22 cellular contexts compared by ENCODE assay signal in genomic region chr11:2789331-2789730, GRCh38.
DNase-seq lines count a peak whose midpoint lies in the region; ATAC-seq, FAIRE-seq and TF ChIP-seq lines count a peak whose summit lies in the region.
"Had no signal": no experiment of that assay in that cellular context is flagged by ENCODE, and none has a peak within 500 bp of the region (broad histone marks: within the 10 kb centered on the region; RNA-seq: fewer than 3 reads in every experiment).

No MANE protein-coding gene starts in this region.

- FAIRE-seq in small intestine (lab: Jason Lieb, UNC) = no peak
- FAIRE-seq: endothelial cell of umbilical vein, frontal cortex had no signal

- no peaks in the 10 kb centered on the region for H3K9me3 Mint-ChIP-seq in activated T-cell treated with anti-CD3 and anti-CD28 coated beads, Interleukin-2, amount 50 U/mL, for 4 hours

- H3K4me3 ChIP-seq in colonic mucosa (no peak overlapping the region), lower lobe of right lung (no peak overlapping the region), small intestine (ENCODE audit: low read depth in 1 of 2, low read length in 2 of 2) (no peak overlapping the region)
- H3K4me3 ChIP-seq: adrenal gland, PC-9, SK-N-MC had no signal

- 89 to 95% (median 91%) methylated on average over 18 of the region's 18 CpGs for WGBS in small intestine, 3 donors

- ATAC-seq in activated T-cell treated with anti-CD3 and anti-CD28 coated beads, Interleukin-2, amount 50 U/mL, for 4 hours = no peak
- ATAC-seq in lower lobe of right lung (no peak), HG02642 (IDR thresholded peaks at IDR 0.05; ENCODE audit: poor library complexity, unreplicated experiment) (no peak)
- ATAC-seq: stimulated activated memory B cell treated with anti-CD40 and anti-IgM and Interleukin-4, amounts not matched to agents 10 μg/mL and 1 μg/mL and 100 μg/mL, for 72 hours had no signal

- H3K9me3 ChIP-seq in colonic mucosa (no peaks in the 10 kb centered on the region), lower lobe of right lung (no peaks in the 10 kb centered on the region), small intestine (ENCODE audit: control insufficient read depth, low read depth) (no peaks in the 10 kb centered on the region)
- H3K9me3 ChIP-seq: adrenal gland had no signal

- H3K4me1 ChIP-seq in colonic mucosa = no peaks in the 10 kb centered on the region
- peaks cover 10% of the 10 kb centered on the region for H3K4me1 ChIP-seq in lower lobe of right lung
- H3K4me1 ChIP-seq in small intestine (ENCODE audit: control insufficient read depth in 2 of 2, insufficient read depth in 1 of 2, low read depth in 1 of 2, low read length in 1 of 2) = no peaks in the 10 kb centered on the region
- H3K4me1 ChIP-seq: adrenal gland had no signal

- no peaks in the 10 kb centered on the region for H3K27me3 Mint-ChIP-seq in activated T-cell treated with anti-CD3 and anti-CD28 coated beads, Interleukin-2, amount 50 U/mL, for 4 hours (ENCODE audit: low read depth)
- H3K27me3 Mint-ChIP-seq: stimulated activated memory B cell treated with anti-CD40 and anti-IgM and Interleukin-4, amounts not matched to agents 10 μg/mL and 1 μg/mL and 100 μg/mL, for 72 hours had no signal

- TF ChIP-seq CTCF in colonic mucosa (IDR thresholded peaks at IDR 0.05) = no peak
- no peak for TF ChIP-seq CTCF in lower lobe of right lung (IDR thresholded peaks at IDR 0.05)

- no peak overlapping the region for H3K4me3 Mint-ChIP-seq in activated T-cell treated with anti-CD3 and anti-CD28 coated beads, Interleukin-2, amount 50 U/mL, for 4 hours
- H3K4me3 Mint-ChIP-seq: stimulated activated memory B cell treated with anti-CD40 and anti-IgM and Interleukin-4, amounts not matched to agents 10 μg/mL and 1 μg/mL and 100 μg/mL, for 72 hours had no signal

- H3K27me3 ChIP-seq in colonic mucosa = no peaks in the 10 kb centered on the region
- H3K27me3 ChIP-seq in lower lobe of right lung (ENCODE audit: low read depth) = no peaks in the 10 kb centered on the region
- H3K27me3 ChIP-seq in small intestine (ENCODE audit: control insufficient read depth in 2 of 2, insufficient read depth in 2 of 2, low read length in 2 of 2) = no peaks in the 10 kb centered on the region
- H3K27me3 ChIP-seq: adrenal gland had no signal

- H3K36me3 Mint-ChIP-seq in activated T-cell treated with anti-CD3 and anti-CD28 coated beads, Interleukin-2, amount 50 U/mL, for 4 hours (ENCODE audit: insufficient read depth) = peaks cover 5% of the 10 kb centered on the region

- intact Hi-C loops in colonic mucosa (cut with DNase I) = no loop called here
- intact Hi-C loops in lower lobe of right lung (cut with DNase I) = no loop called here

- peak; percentile 7 to 10 for DNase-seq in activated T-cell treated with anti-CD3 and anti-CD28 coated beads, Interleukin-2, amount 50 U/mL, for 48 hours
- no peak for DNase-seq in activated T-cell treated with anti-CD3 and anti-CD28 coated beads, Interleukin-2, amount 50 U/mL, for 4 hours
- peak; percentile 15 for DNase-seq in colonic mucosa
- peak; percentile 30 for DNase-seq in lower lobe of right lung
- peak; percentile 9 for DNase-seq in stimulated activated CD8-positive, alpha-beta memory T cell treated with anti-CD3 and anti-CD28 coated beads, Interleukin-4, amount 100 ng/mL, for 48 hours
- DNase-seq in small intestine = no peak
- DNase-seq in epidermal melanocyte (ENCODE audit: insufficient read length, low spot score) = no peak
- DNase-seq: Calu3, GDM1, HCEC 1CT, mammary epithelial cell, MV-4-11, NCI-H2081 treated with DMSO at 0.1 percent for 48 hours, NCI-H69, nephron progenitor cell, PC-9 had no signal

- no peaks in the 10 kb centered on the region for H3K36me3 ChIP-seq in colonic mucosa
- no peaks in the 10 kb centered on the region for H3K36me3 ChIP-seq in lower lobe of right lung
- no peaks in the 10 kb centered on the region for H3K36me3 ChIP-seq in small intestine (ENCODE audit: control insufficient read depth in 2 of 2, insufficient read depth in 2 of 2, low read length in 2 of 2)
- H3K36me3 ChIP-seq: adrenal gland had no signal

- no peak overlapping the region for H3K9ac ChIP-seq in colonic mucosa (ENCODE audit: low read depth in 2 of 2, low read length in 2 of 2)

- peaks cover 3% of the 10 kb centered on the region for H3K4me1 Mint-ChIP-seq in activated T-cell treated with anti-CD3 and anti-CD28 coated beads, Interleukin-2, amount 50 U/mL, for 4 hours (ENCODE audit: low read depth)

- H3K27ac ChIP-seq in colonic mucosa (no peak overlapping the region), lower lobe of right lung (no peak overlapping the region), small intestine (ENCODE audit: low read depth in 1 of 2, low read length in 1 of 2) (no peak overlapping the region)
- H3K27ac ChIP-seq: adrenal gland, PC-9, SK-N-MC had no signal

Comparison
In these comparisons a context has a peak if more than half of its experiments do, and no peak if none do; other contexts are left out.
1. DNase-seq: peak in activated T-cell treated with anti-CD3 and anti-CD28 coated beads, Interleukin-2, amount 50 U/mL, for 48 hours (2 of 2), colonic mucosa (single experiment), lower lobe of right lung (single experiment) and stimulated activated CD8-positive, alpha-beta memory T cell treated with anti-CD3 and anti-CD28 coated beads, Interleukin-4, amount 100 ng/mL, for 48 hours (single experiment); none in activated T-cell treated with anti-CD3 and anti-CD28 coated beads, Interleukin-2, amount 50 U/mL, for 4 hours (single experiment), small intestine (single experiment) and epidermal melanocyte (single experiment).